Comparison of ENCODE assay signal across 8 cellular contexts in genomic region chr22:29269731-29270474, GRCh38. TPM values are rescaled to one million over a fixed set of nuclear protein-coding genes. Genes with fewer than 3 reads are reported as not detected.
A peak's percentile ranks its signal among the peaks of the same experiment; 100 is the strongest.
DNase-seq lines count a peak whose midpoint lies in the region; ATAC-seq and TF ChIP-seq lines count a peak whose summit lies in the region.

No MANE protein-coding gene starts in this region.

- H3K27me3 Mint-ChIP-seq in activated naive CD8-positive, alpha-beta T cell, result no peaks in the 10 kb centered on the region

- peaks cover 24% of the 10 kb centered on the region for H3K36me3 Mint-ChIP-seq in activated naive CD8-positive, alpha-beta T cell

- DNase-seq in left ventricle myocardium inferior, result no peak
- DNase-seq in left cardiac atrium, result no peak
- peak; percentile 29 for DNase-seq in kidney tubule cell (ENCODE audit: low spot score)
- DNase-seq in GM19240 (ENCODE audit: insufficient read length, low spot score), result no peak
- no peak for DNase-seq in omental fat pad (ENCODE audit: low spot score)

- H3K9ac ChIP-seq in subcutaneous abdominal adipose tissue (ENCODE audit: low read length in 5 of 5), result peak overlapping the region; percentile 76 to 100 (median 99)

- intact Hi-C loops in left ventricle myocardium inferior (cut with micrococcal nuclease) (no loop called here), left cardiac atrium (cut with DNase I) (loop anchor here in 1 of 2 donors (5.0 kb wide), 1 partner anchor 37 kb away; the partner anchor contains the start of gene GAS2L1)

- H3K27me3 ChIP-seq in left ventricle myocardium inferior (ENCODE audit: low read depth), result no peaks in the 10 kb centered on the region
- no peaks in the 10 kb centered on the region for H3K27me3 ChIP-seq in subcutaneous abdominal adipose tissue (ENCODE audit: control insufficient read depth in 5 of 5, insufficient read depth in 4 of 5, low read length in 5 of 5)

- H3K4me3 Mint-ChIP-seq in activated naive CD8-positive, alpha-beta T cell, result peak overlapping the region; percentile 95

- H3K4me1 Mint-ChIP-seq in activated naive CD8-positive, alpha-beta T cell (ENCODE audit: low read depth), result peaks cover 66% of the 10 kb centered on the region

- peak overlapping the region; percentile 100 for H3K27ac ChIP-seq in left ventricle myocardium inferior (replicated peaks)
- H3K27ac ChIP-seq in subcutaneous abdominal adipose tissue (ENCODE audit: low read depth, low read length), result peak overlapping the region; percentile 99

- peaks cover 92% of the 10 kb centered on the region for H3K4me1 ChIP-seq in left ventricle myocardium inferior
- peaks cover 19 to 68% (median 63%) of the 10 kb centered on the region in 5 donors for H3K4me1 ChIP-seq in subcutaneous abdominal adipose tissue (ENCODE audit: control insufficient read depth in 5 of 5, insufficient read depth in 5 of 5, low read length in 5 of 5)

- H3K36me3 ChIP-seq in left ventricle myocardium inferior (peaks cover 36% of the 10 kb centered on the region), subcutaneous abdominal adipose tissue (ENCODE audit: control insufficient read depth in 5 of 5, insufficient read depth in 5 of 5, low read length in 5 of 5) (peaks cover 26 to 40% (median 31%) of the 10 kb centered on the region in 5 donors)

- no peaks in the 10 kb centered on the region for H3K9me3 ChIP-seq in left ventricle myocardium inferior (replicated peaks)
- no peaks in the 10 kb centered on the region for H3K9me3 ChIP-seq in subcutaneous abdominal adipose tissue (ENCODE audit: control insufficient read depth in 5 of 5, low read length in 5 of 5)

- H3K4me3 ChIP-seq in left ventricle myocardium inferior (peak overlapping the region; percentile 95), subcutaneous abdominal adipose tissue (ENCODE audit: low read depth in 1 of 5, low read length in 5 of 5) (peak overlapping the region; percentile 71 to 97 (median 90))

- TF ChIP-seq CTCF in left ventricle myocardium inferior (IDR thresholded peaks at IDR 0.05; ENCODE audit: borderline replicate concordance) (no peak), omental fat pad (IDR thresholded peaks at IDR 0.05) (no peak)

- ATAC-seq in left cardiac atrium (no peak), omental fat pad (ENCODE audit: low FRiP score) (no peak), GM18870 (IDR thresholded peaks at IDR 0.05; ENCODE audit: unreplicated experiment) (no peak)

- H3K27ac Mint-ChIP-seq in activated naive CD8-positive, alpha-beta T cell, result peak overlapping the region; percentile 100

- no peaks in the 10 kb centered on the region for H3K9me3 Mint-ChIP-seq in activated naive CD8-positive, alpha-beta T cell (ENCODE audit: low read depth)

RNA-seq across cellular contexts. Expression of gene EWSR1, which starts 1.8 kb away (rescaled TPM):
- 122 TPM for total RNA-seq in left ventricle myocardium inferior
- 100 to 1,000 TPM; 109 to 175 TPM for total RNA-seq in left cardiac atrium
- total RNA-seq in omental fat pad, result 100 to 1,000 TPM; 190 to 274 (median 202) TPM

RNA-seq across cellular contexts. Expression of gene RHBDD3, which starts 2.1 kb away (rescaled TPM):
- total RNA-seq in left ventricle myocardium inferior (15.0 TPM), left cardiac atrium (10 to 100 TPM; 15.6 to 19.0 TPM), omental fat pad (10 to 100 TPM; 15.0 to 30.8 (median 25.4) TPM)

RNA-seq across cellular contexts. Expression of gene GAS2L1, which starts 36.5 kb away (rescaled TPM):
- total RNA-seq in left ventricle myocardium inferior (22.4 TPM), left cardiac atrium (10 to 100 TPM; 20.1 to 25.2 TPM), omental fat pad (10 to 100 TPM; 13.4 to 29.0 (median 22.7) TPM)

RNA-seq across cellular contexts. Expression of gene RASL10A, which starts 45.6 kb away (rescaled TPM):
- total RNA-seq in left ventricle myocardium inferior, result 1.4 TPM
- 1 to 10 TPM; 1.0 to 3.1 TPM for total RNA-seq in left cardiac atrium
- 1 to 10 TPM in 2 of 4 donors, under 1 TPM in 1, not detected in 1; 0.56 to 2.6 (median 1.5) TPM for total RNA-seq in omental fat pad
